In the genomic region with DNA sequence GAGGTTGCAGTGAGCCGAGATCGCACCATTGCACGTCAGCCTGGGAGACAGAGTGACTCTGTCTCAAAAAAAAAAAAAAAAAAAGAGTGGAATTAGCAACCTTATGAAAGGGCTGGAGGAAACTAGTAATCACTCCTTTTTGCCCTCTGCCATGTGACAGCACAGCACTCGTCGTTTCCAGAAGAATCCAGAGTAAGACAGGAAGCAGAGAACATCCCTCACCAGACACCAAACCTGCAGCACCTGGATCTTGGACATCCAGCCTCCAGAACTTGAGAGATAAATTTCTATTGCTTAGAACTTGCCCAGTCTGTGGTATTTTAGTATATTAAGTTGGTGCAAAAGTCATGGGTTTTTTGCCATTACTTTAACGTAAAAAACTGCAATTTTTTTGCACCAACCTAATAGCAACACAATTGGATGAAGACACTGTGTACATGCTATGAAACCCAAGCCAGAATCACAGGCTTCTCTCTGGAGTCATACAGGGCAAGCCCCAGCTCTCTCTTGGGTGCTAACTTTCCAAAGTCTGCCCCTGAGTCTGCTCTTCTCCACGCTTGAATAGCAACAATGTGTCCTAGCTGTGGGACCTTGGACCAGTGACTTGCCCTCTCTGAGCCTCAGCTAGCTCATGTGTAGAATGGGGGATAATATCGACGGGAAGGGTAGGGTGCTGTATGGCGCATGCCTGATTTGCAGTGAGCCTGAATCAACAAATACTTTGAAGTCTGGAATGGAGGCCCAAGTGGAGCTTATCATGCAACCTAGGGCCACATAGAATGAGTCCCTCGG, we compare ENCODE assay signal across 26 cellular contexts. TPM values are rescaled to one million over a fixed set of nuclear protein-coding genes. Genes with fewer than 3 reads are reported as not detected.
"Had no signal": no experiment of that assay in that cellular context is flagged by ENCODE, and none has a peak within 500 bp of the region (broad histone marks: within the 10 kb centered on the region; RNA-seq: fewer than 3 reads in every experiment).

No MANE protein-coding gene starts in this region.

- H3K9me3 ChIP-seq: left lung, lower lobe of right lung, pancreas, prostate gland, sigmoid colon, spleen, tibial nerve, uterus had no signal

- H3K4me3 Mint-ChIP-seq: immature natural killer cell; natural killer cell; stimulated activated memory B cell treated with anti-CD40 and anti-IgM and Interleukin-4, amounts not matched to agents 10 μg/mL and 1 μg/mL and 100 μg/mL, for 72 hours; stimulated activated naive CD8-positive, alpha-beta T cell treated with anti-CD3 and anti-CD28 coated beads, Interleukin-15, amount 100 ng/mL, for 72 hours; type B pancreatic cell had no signal

- DNase-seq: hypothalamus; immature natural killer cell; kidney; left colon; left lung; lower lobe of right lung; mammary epithelial cell; mesenchymal stem cell; natural killer cell; pancreas; retina; right cardiac atrium; sigmoid colon; small intestine; spleen; stimulated activated CD4-positive, alpha-beta T cell treated with anti-CD3 and anti-CD28 coated beads, Interleukin-4, amount 100 ng/mL, for 4 hours; stimulated activated CD8-positive, alpha-beta memory T cell treated with anti-CD3 and anti-CD28 coated beads, Interleukin-4, amount 100 ng/mL, for 48 hours; stimulated activated naive CD4-positive, alpha-beta T cell treated with Interleukin-2 at 50 U/mL for 16 hours; stimulated activated naive CD8-positive, alpha-beta T cell treated with anti-CD3 and anti-CD28 coated beads, Interleukin-15, amount 100 ng/mL, for 72 hours; substantia nigra; uterus had no signal

- ATAC-seq: left colon; left lung; lower lobe of right lung; natural killer cell; pancreas; right cardiac atrium; stimulated activated memory B cell treated with anti-CD40 and anti-IgM and Interleukin-4, amounts not matched to agents 10 μg/mL and 1 μg/mL and 100 μg/mL, for 72 hours; stimulated activated naive CD8-positive, alpha-beta T cell treated with anti-CD3 and anti-CD28 coated beads, Interleukin-15, amount 100 ng/mL, for 72 hours had no signal

- H3K27ac Mint-ChIP-seq: immature natural killer cell; natural killer cell; stimulated activated memory B cell treated with anti-CD40 and anti-IgM and Interleukin-4, amounts not matched to agents 10 μg/mL and 1 μg/mL and 100 μg/mL, for 72 hours; stimulated activated naive CD8-positive, alpha-beta T cell treated with anti-CD3 and anti-CD28 coated beads, Interleukin-15, amount 100 ng/mL, for 72 hours; type B pancreatic cell had no signal

- H3K4me1 ChIP-seq: pancreas, prostate gland had no signal

- H3K27ac ChIP-seq: left lung, lower lobe of right lung, pancreas, prostate gland, sigmoid colon, spleen had no signal

- H3K4me3 ChIP-seq: left lung, lower lobe of right lung, pancreas, prostate gland, sigmoid colon, spleen, tibial nerve, uterus had no signal

- H3K36me3 ChIP-seq: left lung, lower lobe of right lung, pancreas, prostate gland, sigmoid colon, spleen, tibial nerve, uterus had no signal

- H3K36me3 Mint-ChIP-seq: immature natural killer cell; natural killer cell; stimulated activated memory B cell treated with anti-CD40 and anti-IgM and Interleukin-4, amounts not matched to agents 10 μg/mL and 1 μg/mL and 100 μg/mL, for 72 hours had no signal

- H3K9me3 Mint-ChIP-seq: immature natural killer cell; natural killer cell; stimulated activated naive CD8-positive, alpha-beta T cell treated with anti-CD3 and anti-CD28 coated beads, Interleukin-15, amount 100 ng/mL, for 72 hours had no signal

- FAIRE-seq: islet of Langerhans, kidney, pancreas, small intestine had no signal

- H3K27me3 ChIP-seq: left lung, pancreas, sigmoid colon, tibial nerve, uterus had no signal

- H3K27me3 Mint-ChIP-seq: stimulated activated naive CD8-positive, alpha-beta T cell treated with anti-CD3 and anti-CD28 coated beads, Interleukin-15, amount 100 ng/mL, for 72 hours; type B pancreatic cell had no signal

RNA-seq across cellular contexts. Expression of gene CHST3, which starts 55.1 kb away (rescaled TPM):
- total RNA-seq: natural killer cell had no signal
- polyA plus RNA-seq: immature natural killer cell had no signal
